In the genomic region with DNA sequence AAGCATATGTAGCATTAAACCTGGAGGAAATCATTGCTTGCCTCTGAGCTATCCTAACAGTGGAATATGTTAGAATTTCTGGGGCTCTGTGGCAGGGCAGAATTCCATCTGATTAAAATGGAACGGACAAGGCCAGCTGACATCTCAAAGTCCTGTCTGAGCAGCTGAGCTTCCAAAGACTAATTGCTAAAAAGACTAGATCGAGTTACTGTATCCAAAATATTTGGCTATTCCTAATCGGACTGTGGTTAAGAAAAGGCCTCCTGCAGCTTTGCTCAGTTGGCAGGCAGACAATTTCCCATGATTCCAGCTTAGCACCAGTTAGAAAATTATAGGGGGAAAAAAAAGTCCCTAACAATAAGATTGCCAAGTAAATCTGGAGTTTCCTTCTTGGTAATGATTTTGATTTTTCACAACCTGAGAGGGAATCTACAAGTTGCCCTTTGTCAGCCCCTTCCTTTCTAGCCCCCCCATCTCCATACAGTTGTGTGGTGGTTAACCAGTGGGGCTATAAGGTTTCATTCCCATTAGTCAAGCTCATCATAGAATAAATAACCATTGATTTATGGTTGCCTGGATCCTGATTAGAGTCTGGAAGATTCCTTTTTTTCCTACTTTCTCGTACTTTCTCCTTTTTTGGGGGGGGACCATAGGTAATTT, we compare ENCODE assay signal across 12 cellular contexts. TPM values are rescaled to one million over a fixed set of nuclear protein-coding genes. Genes with fewer than 3 reads are reported as not detected.
DNase-seq lines count a peak whose midpoint lies in the region; ATAC-seq and TF ChIP-seq lines count a peak whose summit lies in the region.
"Had no signal": no experiment of that assay in that cellular context is flagged by ENCODE, and none has a peak within 500 bp of the region (broad histone marks: within the 10 kb centered on the region; RNA-seq: fewer than 3 reads in every experiment).

No MANE protein-coding gene starts in this region.

- H3K9me3 Mint-ChIP-seq in osteocyte (ENCODE audit: unreplicated experiment), result peaks cover 12% of the 10 kb centered on the region

- ATAC-seq in HG02571 (IDR thresholded peaks at IDR 0.05; ENCODE audit: unreplicated experiment), result no peak
- no peak for ATAC-seq in HG03378 (IDR thresholded peaks at IDR 0.05; ENCODE audit: unreplicated experiment)
- no peak for ATAC-seq in GM21619 (IDR thresholded peaks at IDR 0.05; ENCODE audit: unreplicated experiment)

- H3K36me3 Mint-ChIP-seq in osteocyte (ENCODE audit: unreplicated experiment), result peaks cover 43% of the 10 kb centered on the region

- no peaks in the 10 kb centered on the region for H3K27me3 Mint-ChIP-seq in osteocyte (ENCODE audit: unreplicated experiment)
- H3K27me3 Mint-ChIP-seq: type B pancreatic cell had no signal

- TF ChIP-seq CTCF in osteocyte (IDR thresholded peaks at IDR 0.05), result no peak

- peak overlapping the region; percentile 19 for H3K27ac Mint-ChIP-seq in osteocyte (ENCODE audit: unreplicated experiment)
- H3K27ac Mint-ChIP-seq: activated T-helper 2 cell treated with anti-CD3 and anti-CD28 coated beads, Interferon-gamma antibody, Interleukin-2, Interleukin-4, amounts not matched to agents 10 μg/mL and 5 μg/mL and 100 μg/mL, durations not matched to agents 14 hours and 24 hours and 36 hours; type B pancreatic cell had no signal

- H3K4me1 Mint-ChIP-seq in osteocyte (ENCODE audit: unreplicated experiment), result peaks cover 12% of the 10 kb centered on the region

- no peak overlapping the region for H3K4me3 Mint-ChIP-seq in osteocyte (ENCODE audit: unreplicated experiment)
- H3K4me3 Mint-ChIP-seq: type B pancreatic cell had no signal

- DNase-seq in DMS 273 (lab: John Stamatoyannopoulos, UW; ENCODE audit: unreplicated experiment), result peak; percentile 63
- peak; percentile 34 for DNase-seq in NCI-H2081 treated with DMSO at 0.1 percent for 48 hours (lab: John Stamatoyannopoulos, UW)
- peak; percentile 76 for DNase-seq in dedifferentiated amniotic fluid mesenchymal stem cell (ENCODE audit: extremely low spot score)
- DNase-seq in osteocyte (ENCODE audit: extremely low spot score, unreplicated experiment), result no peak
- DNase-seq: DMS153, NCI-H187 had no signal

RNA-seq across cellular contexts. Expression of a gene that starts 26.4 kb away (rescaled TPM):
- total RNA-seq in osteocyte, result 16.5 and 17.1 TPM in 2 replicates

RNA-seq across cellular contexts. Expression of a gene that starts 48.1 kb away (rescaled TPM):
- total RNA-seq in osteocyte, result 5.2 and 6.3 TPM in 2 replicates
- total RNA-seq: HT-29 had no signal

RNA-seq across cellular contexts. Expression of a gene that starts 58.1 kb away (rescaled TPM):
- 5.4 and 6.5 TPM in 2 replicates for total RNA-seq in osteocyte
